In genomic region chr1:228781801-228782661, GRCh38 we compare ENCODE assay signal across 1 cellular context.
TF ChIP-seq lines count a peak whose summit lies in the region.

No MANE protein-coding gene starts in this region.

TF ChIP-seq in HEK293, 187 proteins besides CTCF, POLR2A, EP300 and RAD21 (continues in another document):
- TF ChIP-seq, protein P1, sequence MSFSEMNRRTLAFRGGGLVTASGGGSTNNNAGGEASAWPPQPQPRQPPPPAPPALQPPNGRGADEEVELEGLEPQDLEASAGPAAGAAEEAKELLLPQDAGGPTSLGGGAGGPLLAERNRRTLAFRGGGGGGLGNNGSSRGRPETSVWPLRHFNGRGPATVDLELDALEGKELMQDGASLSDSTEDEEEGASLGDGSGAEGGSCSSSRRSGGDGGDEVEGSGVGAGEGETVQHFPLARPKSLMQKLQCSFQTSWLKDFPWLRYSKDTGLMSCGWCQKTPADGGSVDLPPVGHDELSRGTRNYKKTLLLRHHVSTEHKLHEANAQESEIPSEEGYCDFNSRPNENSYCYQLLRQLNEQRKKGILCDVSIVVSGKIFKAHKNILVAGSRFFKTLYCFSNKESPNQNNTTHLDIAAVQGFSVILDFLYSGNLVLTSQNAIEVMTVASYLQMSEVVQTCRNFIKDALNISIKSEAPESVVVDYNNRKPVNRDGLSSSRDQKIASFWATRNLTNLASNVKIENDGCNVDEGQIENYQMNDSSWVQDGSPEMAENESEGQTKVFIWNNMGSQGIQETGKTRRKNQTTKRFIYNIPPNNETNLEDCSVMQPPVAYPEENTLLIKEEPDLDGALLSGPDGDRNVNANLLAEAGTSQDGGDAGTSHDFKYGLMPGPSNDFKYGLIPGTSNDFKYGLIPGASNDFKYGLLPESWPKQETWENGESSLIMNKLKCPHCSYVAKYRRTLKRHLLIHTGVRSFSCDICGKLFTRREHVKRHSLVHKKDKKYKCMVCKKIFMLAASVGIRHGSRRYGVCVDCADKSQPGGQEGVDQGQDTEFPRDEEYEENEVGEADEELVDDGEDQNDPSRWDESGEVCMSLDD (tag by site-specific recombination; IDR thresholded peaks at IDR 0.05): no peak
- TF ChIP-seq HIC1 (tag by site-specific recombination; IDR thresholded peaks at IDR 0.05) (no peak), ZNF600 (tag by site-specific recombination; IDR thresholded peaks at IDR 0.05) (0 out of 2 replicates have a peak, but pooled peaks have one; percentile 6), ZNF777 (tag by site-specific recombination; IDR thresholded peaks at IDR 0.05; ENCODE audit: borderline replicate concordance) (no peak), ZBTB8A (tag by site-specific recombination; IDR thresholded peaks at IDR 0.05) (no peak), ZNF473 (tag by site-specific recombination; IDR thresholded peaks at IDR 0.05) (peak; percentile 90; the same call in 1 of the 2 replicates), ZBTB20 (tag by site-specific recombination; IDR thresholded peaks at IDR 0.05) (no peak; the same call in 1 of the 2 replicates), ZSCAN18 (tag by site-specific recombination; IDR thresholded peaks at IDR 0.05) (no peak), ZNF548 (tag by site-specific recombination; IDR thresholded peaks at IDR 0.05) (peak; percentile 3; the same call in 1 of the 2 replicates), ZNF292 (tag by site-specific recombination; IDR thresholded peaks at IDR 0.05; ENCODE audit: borderline replicate concordance, low read depth) (0 out of 2 replicates have a peak, but pooled peaks have one; percentile 20), ZNF24 (tag by site-specific recombination; IDR thresholded peaks at IDR 0.05) (no peak), KLF8 (tag by site-specific recombination; IDR thresholded peaks at IDR 0.05) (peak; percentile 5; the same call in 1 of the 2 replicates), ZNF670 (tag by site-specific recombination; IDR thresholded peaks at IDR 0.05; ENCODE audit: low read depth) (peak; percentile 92), ZSCAN4 (tag by site-specific recombination; IDR thresholded peaks at IDR 0.05) (peak; percentile 96), ZNF175 (tag by site-specific recombination; IDR thresholded peaks at IDR 0.05) (peak; percentile 70; the same call in 1 of the 2 replicates), KLF10 (tag by site-specific recombination; IDR thresholded peaks at IDR 0.05) (no peak), PRDM4 (tag by site-specific recombination; IDR thresholded peaks at IDR 0.05) (no peak), ZNF707 (tag by site-specific recombination; IDR thresholded peaks at IDR 0.05) (peak; percentile 80), ZNF580 (tag by site-specific recombination; IDR thresholded peaks at IDR 0.05) (peak; percentile 75), KLF9 (tag by site-specific recombination; IDR thresholded peaks at IDR 0.05; ENCODE audit: low read depth) (no peak), ZNF423 (tag by site-specific recombination; IDR thresholded peaks at IDR 0.05) (no peak), BCL6B (tag by site-specific recombination; IDR thresholded peaks at IDR 0.05) (no peak), ZNF664 (tag by site-specific recombination; IDR thresholded peaks at IDR 0.05) (no peak), ZNF221 (tag by site-specific recombination; IDR thresholded peaks at IDR 0.05; ENCODE audit: borderline replicate concordance) (no peak), ZBTB1 (tag by site-specific recombination; IDR thresholded peaks at IDR 0.05) (0 out of 2 replicates have a peak, but pooled peaks have one; percentile 8), HOXA7 (CRISPR knock-in tag; IDR thresholded peaks at IDR 0.05; ENCODE audit: borderline replicate concordance) (no peak), ZFHX2 (tag by site-specific recombination; conservative IDR thresholded peaks at IDR 0.05) (no peak; the same call in 1 of the 2 replicates), ZNF335 (tag by site-specific recombination; conservative IDR thresholded peaks at IDR 0.05) (no peak), ZNF521 (tag by site-specific recombination; IDR thresholded peaks at IDR 0.05) (no peak; the same call in 1 of the 2 replicates), ZBTB26 (tag by site-specific recombination; optimal IDR thresholded peaks at IDR 0.05) (peak; percentile 30)
- TF ChIP-seq, protein P2, sequence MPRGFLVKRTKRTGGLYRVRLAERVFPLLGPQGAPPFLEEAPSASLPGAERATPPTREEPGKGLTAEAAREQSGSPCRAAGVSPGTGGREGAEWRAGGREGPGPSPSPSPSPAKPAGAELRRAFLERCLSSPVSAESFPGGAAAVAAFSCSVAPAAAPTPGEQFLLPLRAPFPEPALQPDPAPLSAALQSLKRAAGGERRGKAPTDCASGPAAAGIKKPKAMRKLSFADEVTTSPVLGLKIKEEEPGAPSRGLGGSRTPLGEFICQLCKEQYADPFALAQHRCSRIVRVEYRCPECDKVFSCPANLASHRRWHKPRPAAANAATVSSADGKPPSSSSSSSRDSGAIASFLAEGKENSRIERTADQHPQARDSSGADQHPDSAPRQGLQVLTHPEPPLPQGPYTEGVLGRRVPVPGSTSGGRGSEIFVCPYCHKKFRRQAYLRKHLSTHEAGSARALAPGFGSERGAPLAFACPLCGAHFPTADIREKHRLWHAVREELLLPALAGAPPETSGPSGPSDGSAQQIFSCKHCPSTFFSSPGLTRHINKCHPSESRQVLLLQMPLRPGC (tag by site-specific recombination; IDR thresholded peaks at IDR 0.05): peak; percentile 98
- TF ChIP-seq, protein P3, sequence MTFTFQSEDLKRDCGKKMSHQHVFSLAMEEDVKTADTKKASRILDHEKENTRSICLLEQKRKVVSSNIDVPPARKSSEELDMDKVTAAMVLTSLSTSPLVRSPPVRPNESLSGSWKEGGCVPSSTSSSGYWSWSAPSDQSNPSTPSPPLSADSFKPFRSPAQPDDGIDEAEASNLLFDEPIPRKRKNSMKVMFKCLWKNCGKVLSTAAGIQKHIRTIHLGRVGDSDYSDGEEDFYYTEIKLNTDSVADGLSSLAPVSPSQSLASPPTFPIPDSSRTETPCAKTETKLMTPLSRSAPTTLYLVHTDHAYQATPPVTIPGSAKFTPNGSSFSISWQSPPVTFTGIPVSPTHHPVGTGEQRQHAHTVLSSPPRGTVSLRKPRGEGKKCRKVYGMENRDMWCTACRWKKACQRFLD (tag by site-specific recombination; IDR thresholded peaks at IDR 0.05): no peak
- TF ChIP-seq, protein P4, sequence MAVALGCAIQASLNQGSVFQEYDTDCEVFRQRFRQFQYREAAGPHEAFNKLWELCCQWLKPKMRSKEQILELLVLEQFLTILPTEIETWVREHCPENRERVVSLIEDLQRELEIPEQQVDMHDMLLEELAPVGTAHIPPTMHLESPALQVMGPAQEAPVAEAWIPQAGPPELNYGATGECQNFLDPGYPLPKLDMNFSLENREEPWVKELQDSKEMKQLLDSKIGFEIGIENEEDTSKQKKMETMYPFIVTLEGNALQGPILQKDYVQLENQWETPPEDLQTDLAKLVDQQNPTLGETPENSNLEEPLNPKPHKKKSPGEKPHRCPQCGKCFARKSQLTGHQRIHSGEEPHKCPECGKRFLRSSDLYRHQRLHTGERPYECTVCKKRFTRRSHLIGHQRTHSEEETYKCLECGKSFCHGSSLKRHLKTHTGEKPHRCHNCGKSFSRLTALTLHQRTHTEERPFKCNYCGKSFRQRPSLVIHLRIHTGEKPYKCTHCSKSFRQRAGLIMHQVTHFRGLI (tag by site-specific recombination; IDR thresholded peaks at IDR 0.05): no peak
- TF ChIP-seq, protein P5, sequence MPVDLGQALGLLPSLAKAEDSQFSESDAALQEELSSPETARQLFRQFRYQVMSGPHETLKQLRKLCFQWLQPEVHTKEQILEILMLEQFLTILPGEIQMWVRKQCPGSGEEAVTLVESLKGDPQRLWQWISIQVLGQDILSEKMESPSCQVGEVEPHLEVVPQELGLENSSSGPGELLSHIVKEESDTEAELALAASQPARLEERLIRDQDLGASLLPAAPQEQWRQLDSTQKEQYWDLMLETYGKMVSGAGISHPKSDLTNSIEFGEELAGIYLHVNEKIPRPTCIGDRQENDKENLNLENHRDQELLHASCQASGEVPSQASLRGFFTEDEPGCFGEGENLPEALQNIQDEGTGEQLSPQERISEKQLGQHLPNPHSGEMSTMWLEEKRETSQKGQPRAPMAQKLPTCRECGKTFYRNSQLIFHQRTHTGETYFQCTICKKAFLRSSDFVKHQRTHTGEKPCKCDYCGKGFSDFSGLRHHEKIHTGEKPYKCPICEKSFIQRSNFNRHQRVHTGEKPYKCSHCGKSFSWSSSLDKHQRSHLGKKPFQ (tag by site-specific recombination; IDR thresholded peaks at IDR 0.05): peak; percentile 77
